In the genomic region with DNA sequence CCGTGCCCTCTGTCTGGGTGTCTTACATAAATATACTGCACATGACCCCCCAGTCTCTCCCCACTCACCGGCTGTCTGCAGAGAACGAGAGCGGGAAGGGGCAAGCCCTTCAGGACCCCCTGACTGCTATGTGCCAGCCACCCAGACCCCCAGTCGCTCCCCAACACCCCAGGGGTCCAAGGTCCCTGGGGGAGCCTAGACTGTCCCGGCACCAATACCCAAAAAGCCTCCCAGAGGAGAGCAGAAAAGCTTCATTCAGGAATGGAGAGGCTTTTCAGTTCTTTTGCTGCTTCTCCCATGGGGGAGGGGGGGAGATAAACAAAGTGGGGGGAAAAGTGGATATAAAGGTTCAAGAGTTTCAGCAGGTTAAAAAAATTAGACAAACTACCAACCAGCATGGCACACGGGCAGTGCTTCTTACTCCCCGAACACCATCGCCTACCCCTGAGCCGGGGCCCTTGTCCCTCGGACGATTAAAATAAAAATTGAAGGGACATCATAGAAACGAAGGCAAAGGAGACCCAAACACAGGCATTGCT, we compare ENCODE assay signal across 8 cellular contexts. TPM values are rescaled to one million over a fixed set of nuclear protein-coding genes. Genes with fewer than 3 reads are reported as not detected.
DNase-seq lines count a peak whose midpoint lies in the region; ATAC-seq, FAIRE-seq and TF ChIP-seq lines count a peak whose summit lies in the region.

No MANE protein-coding gene starts in this region.

- peak overlapping the region; percentile 84 for H3K4me3 ChIP-seq in DOHH2 (ENCODE audit: low read length)
- H3K4me3 ChIP-seq in MM.1S (ENCODE audit: low read length): peak overlapping the region; percentile 91
- H3K4me3 ChIP-seq in mucosa of descending colon: peak overlapping the region; percentile 40

- ATAC-seq in mucosa of descending colon (no peak), GM21447 (IDR thresholded peaks at IDR 0.05; ENCODE audit: unreplicated experiment) (no peak), GM18867 (IDR thresholded peaks at IDR 0.05; ENCODE audit: unreplicated experiment) (no peak)

- H3K9me3 ChIP-seq in DOHH2 (ENCODE audit: control insufficient read depth, insufficient read depth, low read length) (no peaks in the 10 kb centered on the region), MM.1S (replicated peaks; ENCODE audit: insufficient read depth, low read length) (no peaks in the 10 kb centered on the region), mucosa of descending colon (no peaks in the 10 kb centered on the region)

- peak overlapping the region; percentile 95 for H3K9ac ChIP-seq in MM.1S (ENCODE audit: low read length)

- TF ChIP-seq CTCF in DOHH2 (IDR thresholded peaks at IDR 0.05; ENCODE audit: low read depth, low read length, poor library complexity, severe bottlenecking) (no peak), MM.1S (IDR thresholded peaks at IDR 0.05; ENCODE audit: low read length) (no peak), mucosa of descending colon (IDR thresholded peaks at IDR 0.05) (no peak)

- H4K20me1 ChIP-seq in DOHH2 (ENCODE audit: control insufficient read depth, insufficient read depth, low read depth, low read length) (peaks cover 29% of the 10 kb centered on the region), MM.1S (ENCODE audit: insufficient read depth, low read length) (peaks cover 15% of the 10 kb centered on the region; the same call in 1 of the 2 replicates)

- H3K79me2 ChIP-seq in DOHH2 (ENCODE audit: control insufficient read depth, low read length) (peaks cover 69% of the 10 kb centered on the region), MM.1S (ENCODE audit: low read length) (peaks cover 69% of the 10 kb centered on the region)

- H3F3A ChIP-seq in DOHH2 (ENCODE audit: control insufficient read depth, insufficient read depth) (no peaks in the 10 kb centered on the region; the same call in 1 of the 2 replicates), MM.1S (ENCODE audit: insufficient read depth, low read length) (peaks cover 66% of the 10 kb centered on the region)

- no peak for FAIRE-seq in RCC 7860 (lab: Jason Lieb, UNC)

- no peak overlapping the region for H2AFZ ChIP-seq in MM.1S (ENCODE audit: low read length)

- H3K9me2 ChIP-seq in DOHH2 (replicated peaks; ENCODE audit: control insufficient read depth, low read length): no peaks in the 10 kb centered on the region
- no peaks in the 10 kb centered on the region for H3K9me2 ChIP-seq in MM.1S (replicated peaks; ENCODE audit: insufficient read depth, low read length)

- intact Hi-C loops in mucosa of descending colon (cut with DNase I, micrococcal nuclease): no loop called here

- H3K27me3 ChIP-seq in DOHH2 (ENCODE audit: control insufficient read depth, low read length) (no peaks in the 10 kb centered on the region), MM.1S (replicated peaks; ENCODE audit: insufficient read depth, low read length) (no peaks in the 10 kb centered on the region)

- H3K36me3 ChIP-seq in DOHH2 (ENCODE audit: control insufficient read depth, low read length): peaks cover 50% of the 10 kb centered on the region
- H3K36me3 ChIP-seq in MM.1S (replicated peaks; ENCODE audit: insufficient read depth, low read length): no peaks in the 10 kb centered on the region
- no peaks in the 10 kb centered on the region for H3K36me3 ChIP-seq in mucosa of descending colon (ENCODE audit: low read depth)

- peak; percentile 31 for DNase-seq in MM.1S
- DNase-seq in caudate nucleus (lab: John Stamatoyannopoulos, UW): peak in 10 of 61 donors; percentile 17 to 61 (median 42)
- peak in 1 of 3 donors; percentile 29 for DNase-seq in mucosa of descending colon
- DNase-seq in RCC 7860 (ENCODE audit: low spot score): no peak
- no peak for DNase-seq in NCI-H2107 treated with DMSO at 0.1 percent for 48 hours (lab: John Stamatoyannopoulos, UW; ENCODE audit: unreplicated experiment)

- peaks cover 64% of the 10 kb centered on the region for H3K4me1 ChIP-seq in DOHH2 (ENCODE audit: control insufficient read depth, low read length)
- peaks cover 28% of the 10 kb centered on the region for H3K4me1 ChIP-seq in MM.1S (ENCODE audit: low read length)
- peaks cover 20% of the 10 kb centered on the region for H3K4me1 ChIP-seq in mucosa of descending colon (ENCODE audit: low read depth)

- H3K27ac ChIP-seq in DOHH2 (ENCODE audit: low read depth, low read length): peak overlapping the region; percentile 63
- peak overlapping the region; percentile 93 for H3K27ac ChIP-seq in MM.1S (ENCODE audit: low read length)
- H3K27ac ChIP-seq in caudate nucleus (ENCODE audit: low read depth, low read length): peak overlapping the region; percentile 97

- H3K4me2 ChIP-seq in DOHH2 (ENCODE audit: low read length) (peak overlapping the region; percentile 96), MM.1S (ENCODE audit: low read depth, low read length) (peak overlapping the region; percentile 99)

RNA-seq across cellular contexts. Expression of a gene that starts 1.4 kb away (rescaled TPM):
- total RNA-seq in mucosa of descending colon: 100 to 1,000 TPM in 1 of 3 donors, 10 to 100 TPM in 2; 87.8 to 100 (median 89.8) TPM

RNA-seq across cellular contexts. Expression of a gene that starts 43.1 kb away (rescaled TPM):
- total RNA-seq in mucosa of descending colon: 10 to 100 TPM; 35.9 to 63.1 (median 38.2) TPM

Comparison
In these comparisons a context has a peak if more than half of its experiments do, and no peak if none do; other contexts are left out.
1. H3K4me3 ChIP-seq: peak in every context shown above with its lines; median percentile 91 in MM.1S; 84 in DOHH2; 40 in mucosa of descending colon.